In the genomic region with DNA sequence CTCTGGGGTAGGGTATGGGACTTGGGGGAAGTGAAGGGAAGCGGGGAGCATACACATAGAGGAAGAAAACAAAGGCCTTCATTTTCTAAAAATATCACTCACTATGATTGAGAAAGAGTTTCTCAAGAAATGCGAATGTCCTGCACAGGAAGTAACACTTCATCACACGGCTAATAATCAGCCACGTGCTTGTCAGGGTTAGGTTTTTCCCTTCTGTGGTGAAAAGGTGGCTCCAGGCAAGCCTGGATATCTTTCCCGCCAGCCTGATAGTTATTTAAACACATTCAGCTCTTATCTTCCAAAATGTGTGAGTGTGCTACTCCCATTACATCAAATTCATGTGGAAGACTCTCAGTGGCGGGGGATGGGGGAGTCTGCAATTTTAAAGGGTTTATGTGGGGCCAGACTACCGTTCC, we compare ENCODE assay signal across 8 cellular contexts.
DNase-seq lines count a peak whose midpoint lies in the region; ATAC-seq lines count a peak whose summit lies in the region.

No MANE protein-coding gene starts in this region.

- no peaks in the 10 kb centered on the region for H3K27me3 Mint-ChIP-seq in stimulated activated naive CD8-positive, alpha-beta T cell treated with anti-CD3 and anti-CD28 coated beads, Interleukin-15, amount 100 ng/mL, for 72 hours
- H3K27me3 Mint-ChIP-seq in stimulated activated naive B cell treated with anti-CD40 and anti-IgM and Interleukin-4, amounts not matched to agents 10 μg/mL and 1 μg/mL and 100 μg/mL, for 72 hours, result no peaks in the 10 kb centered on the region

- peaks cover 0 to 3% of the 10 kb centered on the region in 2 donors for H3K36me3 Mint-ChIP-seq in stimulated activated naive B cell treated with anti-CD40 and anti-IgM and Interleukin-4, amounts not matched to agents 10 μg/mL and 1 μg/mL and 100 μg/mL, for 72 hours

- no peaks in the 10 kb centered on the region for H3K27me3 ChIP-seq in esophagus (ENCODE audit: control insufficient read depth in 1 of 2, insufficient read depth in 2 of 2, low read length in 2 of 2)

- H3K4me3 Mint-ChIP-seq in stimulated activated naive CD8-positive, alpha-beta T cell treated with anti-CD3 and anti-CD28 coated beads, Interleukin-15, amount 100 ng/mL, for 72 hours, result no peak overlapping the region
- no peak overlapping the region for H3K4me3 Mint-ChIP-seq in stimulated activated naive B cell treated with anti-CD40 and anti-IgM and Interleukin-4, amounts not matched to agents 10 μg/mL and 1 μg/mL and 100 μg/mL, for 72 hours

- H3K4me1 Mint-ChIP-seq in stimulated activated naive CD8-positive, alpha-beta T cell treated with anti-CD3 and anti-CD28 coated beads, Interleukin-15, amount 100 ng/mL, for 72 hours, result peaks cover 24% of the 10 kb centered on the region
- H3K4me1 Mint-ChIP-seq in stimulated activated naive B cell treated with anti-CD40 and anti-IgM and Interleukin-4, amounts not matched to agents 10 μg/mL and 1 μg/mL and 100 μg/mL, for 72 hours, result peaks cover 18 to 36% of the 10 kb centered on the region in 2 donors

- H3K27ac ChIP-seq in esophagus (ENCODE audit: low read depth in 2 of 2, low read length in 1 of 2), result peak overlapping the region; percentile 25 to 42

- DNase-seq in stimulated activated naive CD8-positive, alpha-beta T cell treated with anti-CD3 and anti-CD28 coated beads, Interleukin-15, amount 100 ng/mL, for 72 hours, result no peak
- DNase-seq in stimulated activated naive CD8-positive, alpha-beta T cell treated with anti-CD3 and anti-CD28 coated beads, Interleukin-15, Interleukin-2, amounts not matched to agents 100 U/mL and 50 U/mL, for 24 hours, result no peak
- DNase-seq in stimulated activated naive B cell treated with anti-CD40 and anti-IgM and Interleukin-4, amounts not matched to agents 10 μg/mL and 1 μg/mL and 100 μg/mL, for 72 hours, result peak; percentile 57
- DNase-seq in NCI-H146 (lab: John Stamatoyannopoulos, UW), result no peak
- no peak for DNase-seq in DMS114 treated with DMSO at 0.1 percent for 48 hours (lab: John Stamatoyannopoulos, UW; ENCODE audit: unreplicated experiment)
- no peak for DNase-seq in activated T-cell treated with anti-CD3 and anti-CD28 coated beads, Interleukin-2, amount 50 U/mL, for 1 hour

- no peak overlapping the region for H3K27ac Mint-ChIP-seq in stimulated activated naive CD8-positive, alpha-beta T cell treated with anti-CD3 and anti-CD28 coated beads, Interleukin-15, amount 100 ng/mL, for 72 hours
- H3K27ac Mint-ChIP-seq in stimulated activated naive B cell treated with anti-CD40 and anti-IgM and Interleukin-4, amounts not matched to agents 10 μg/mL and 1 μg/mL and 100 μg/mL, for 72 hours, result no peak overlapping the region

- peaks cover 0 to 2% of the 10 kb centered on the region in 2 donors for H3K4me1 ChIP-seq in esophagus (ENCODE audit: control insufficient read depth in 2 of 2, insufficient read depth in 2 of 2, low read length in 1 of 2)

- no peaks in the 10 kb centered on the region for H3K9me3 Mint-ChIP-seq in stimulated activated naive CD8-positive, alpha-beta T cell treated with anti-CD3 and anti-CD28 coated beads, Interleukin-15, amount 100 ng/mL, for 72 hours
- H3K9me3 Mint-ChIP-seq in stimulated activated naive B cell treated with anti-CD40 and anti-IgM and Interleukin-4, amounts not matched to agents 10 μg/mL and 1 μg/mL and 100 μg/mL, for 72 hours, result peaks cover 0 to 2% of the 10 kb centered on the region in 2 donors

- WGBS in esophagus, 2 donors, result 40 to 44% methylated on average over 7 of the region's 7 CpGs

- ATAC-seq in stimulated activated naive CD8-positive, alpha-beta T cell treated with anti-CD3 and anti-CD28 coated beads, Interleukin-15, amount 100 ng/mL, for 72 hours, result peak; percentile 0
- ATAC-seq in stimulated activated naive CD8-positive, alpha-beta T cell treated with anti-CD3 and anti-CD28 coated beads, Interleukin-15, Interleukin-2, amounts not matched to agents 100 U/mL and 50 U/mL, for 24 hours, result no peak
- peak; percentile 38 for ATAC-seq in HG03571 (IDR thresholded peaks at IDR 0.05; ENCODE audit: unreplicated experiment)
- ATAC-seq in stimulated activated naive B cell treated with anti-CD40 and anti-IgM and Interleukin-4, amounts not matched to agents 10 μg/mL and 1 μg/mL and 100 μg/mL, for 72 hours (replicated peaks), result peak; percentile 65 to 66

- H3K4me3 ChIP-seq in esophagus (ENCODE audit: low read depth in 1 of 2, low read length in 2 of 2), result no peak overlapping the region

- H3K36me3 ChIP-seq in esophagus (ENCODE audit: control insufficient read depth in 2 of 2, insufficient read depth in 2 of 2, low read length in 1 of 2), result no peaks in the 10 kb centered on the region

- H3K9me3 ChIP-seq in esophagus (ENCODE audit: control insufficient read depth in 2 of 2, insufficient read depth in 1 of 2, low read depth in 1 of 2, low read length in 1 of 2), result no peaks in the 10 kb centered on the region
